In genomic region chr6:47034919-47035318, GRCh38 we compare ENCODE assay signal across 8 cellular contexts. TPM values are rescaled to one million over a fixed set of nuclear protein-coding genes. Genes with fewer than 3 reads are reported as not detected.
A peak's percentile ranks its signal among the peaks of the same experiment; 100 is the strongest.
DNase-seq lines count a peak whose midpoint lies in the region; ATAC-seq and TF ChIP-seq lines count a peak whose summit lies in the region.
"Had no signal": no experiment of that assay in that cellular context is flagged by ENCODE, and none has a peak within 500 bp of the region (broad histone marks: within the 10 kb centered on the region; RNA-seq: fewer than 3 reads in every experiment).

No MANE protein-coding gene starts in this region.

- H3K27ac ChIP-seq in RWPE2 (ENCODE audit: poor library complexity, severe bottlenecking) (peak overlapping the region; percentile 85), upper lobe of left lung (peak overlapping the region in 3 of 4 donors; percentile 28 to 54 (median 44)), sigmoid colon (no peak overlapping the region)

- ATAC-seq in RWPE2 (ENCODE audit: low read depth) (peak; percentile 98), upper lobe of left lung (ENCODE audit: low FRiP score in 2 of 2) (peak in 1 of 2 donors; percentile 46), GM18505 (IDR thresholded peaks at IDR 0.05; ENCODE audit: unreplicated experiment) (no peak), HG03565 (IDR thresholded peaks at IDR 0.05; ENCODE audit: unreplicated experiment) (no peak)

- TF ChIP-seq EP300 in Ishikawa (IDR thresholded peaks at IDR 0.05; ENCODE audit: borderline replicate concordance) (peak; percentile 95), upper lobe of left lung (IDR thresholded peaks at IDR 0.05) (no peak), sigmoid colon (IDR thresholded peaks at IDR 0.05) (no peak)

- TF ChIP-seq CTCF in RWPE2 (IDR thresholded peaks at IDR 0.05; ENCODE audit: poor library complexity, severe bottlenecking) (no peak), foreskin fibroblast (IDR thresholded peaks at IDR 0.05; ENCODE audit: low read depth, low read length) (no peak), upper lobe of left lung (IDR thresholded peaks at IDR 0.05) (no peak), sigmoid colon (IDR thresholded peaks at IDR 0.05) (no peak)

- H3K4me3 ChIP-seq in RWPE2 (ENCODE audit: severe bottlenecking) = no peak overlapping the region
- no peak overlapping the region for H3K4me3 ChIP-seq in foreskin fibroblast (ENCODE audit: low read depth in 1 of 2, low read length in 2 of 2)
- no peak overlapping the region for H3K4me3 ChIP-seq in upper lobe of left lung
- H3K4me3 ChIP-seq in sigmoid colon = no peak overlapping the region

- intact Hi-C loops in sigmoid colon (cut with DNase I) = no loop called here

- H3K27me3 ChIP-seq in RWPE2 (ENCODE audit: insufficient read depth, poor library complexity, severe bottlenecking) = no peaks in the 10 kb centered on the region
- H3K27me3 ChIP-seq in upper lobe of left lung = no peaks in the 10 kb centered on the region
- no peaks in the 10 kb centered on the region for H3K27me3 ChIP-seq in sigmoid colon

- H3K9me3 ChIP-seq in RWPE2 (ENCODE audit: severe bottlenecking) = no peaks in the 10 kb centered on the region
- H3K9me3 ChIP-seq in upper lobe of left lung = no peaks in the 10 kb centered on the region
- no peaks in the 10 kb centered on the region for H3K9me3 ChIP-seq in sigmoid colon

- TF ChIP-seq RAD21 in Ishikawa (IDR thresholded peaks at IDR 0.05; ENCODE audit: low read depth) = no peak

- H3K4me1 ChIP-seq in RWPE2 (ENCODE audit: insufficient read depth, poor library complexity, severe bottlenecking) = peaks cover 20% of the 10 kb centered on the region
- peaks cover 14 to 28% (median 15%) of the 10 kb centered on the region in 4 donors for H3K4me1 ChIP-seq in upper lobe of left lung
- H3K4me1 ChIP-seq in sigmoid colon = peaks cover 0 to 12% (median 11%) of the 10 kb centered on the region in 4 donors

- WGBS in upper lobe of left lung, 2 donors = 9 to 17% methylated on average over 6 of the region's 6 CpGs
- WGBS in sigmoid colon, 2 donors = 49 to 66% methylated on average over 6 of the region's 6 CpGs

- no peaks in the 10 kb centered on the region for H3K36me3 ChIP-seq in RWPE2 (ENCODE audit: low read depth)
- H3K36me3 ChIP-seq in upper lobe of left lung = no peaks in the 10 kb centered on the region
- no peaks in the 10 kb centered on the region for H3K36me3 ChIP-seq in sigmoid colon

- no peak for TF ChIP-seq POLR2A in upper lobe of left lung (IDR thresholded peaks at IDR 0.05)
- no peak for TF ChIP-seq POLR2A in GM18505 (IDR thresholded peaks at IDR 0.05; ENCODE audit: borderline replicate concordance, extremely low read depth, insufficient read depth, insufficient read length)
- TF ChIP-seq POLR2A in sigmoid colon (IDR thresholded peaks at IDR 0.05) = no peak

- DNase-seq in RWPE2 (ENCODE audit: low spot score) (peak; percentile 89), foreskin fibroblast (peak; percentile 69 to 91), upper lobe of left lung (peak in 1 of 2 donors; percentile 54), sigmoid colon (no peak)
- DNase-seq: activated naive CD4-positive, alpha-beta T cell treated with anti-CD3 and anti-CD28 coated beads, Interleukin-2, amount 10 ng/mL, durations not matched to agents 7 days and 5 days had no signal

TF ChIP-seq in Ishikawa, 13 proteins besides CTCF, POLR2A, EP300 and RAD21:
- no peak for TF ChIP-seq REST (IDR thresholded peaks at IDR 0.05; ENCODE audit: low read depth)
- peak; percentile 65 for TF ChIP-seq MAX (IDR thresholded peaks at IDR 0.05)
- TF ChIP-seq YY1 (IDR thresholded peaks at IDR 0.05; ENCODE audit: low read depth) = 0 out of 2 replicates have a peak, but pooled peaks have one; percentile 57
- 0 out of 2 replicates have a peak, but pooled peaks have one; percentile 2 for TF ChIP-seq TAF1 (IDR thresholded peaks at IDR 0.05; ENCODE audit: low read depth)
- peak; percentile 97 for TF ChIP-seq TEAD4 (IDR thresholded peaks at IDR 0.05)
- 0 out of 2 replicates have a peak, but pooled peaks have one; percentile 27 for TF ChIP-seq CREB1 (IDR thresholded peaks at IDR 0.05; ENCODE audit: low read depth)
- TF ChIP-seq TCF12 (IDR thresholded peaks at IDR 0.05; ENCODE audit: low read depth) = peak; percentile 97
- TF ChIP-seq, protein P1, sequence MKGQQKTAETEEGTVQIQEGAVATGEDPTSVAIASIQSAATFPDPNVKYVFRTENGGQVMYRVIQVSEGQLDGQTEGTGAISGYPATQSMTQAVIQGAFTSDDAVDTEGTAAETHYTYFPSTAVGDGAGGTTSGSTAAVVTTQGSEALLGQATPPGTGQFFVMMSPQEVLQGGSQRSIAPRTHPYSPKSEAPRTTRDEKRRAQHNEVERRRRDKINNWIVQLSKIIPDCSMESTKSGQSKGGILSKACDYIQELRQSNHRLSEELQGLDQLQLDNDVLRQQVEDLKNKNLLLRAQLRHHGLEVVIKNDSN (IDR thresholded peaks at IDR 0.05) = 0 out of 2 replicates have a peak, but pooled peaks have one; percentile 19
- TF ChIP-seq EGR1 (IDR thresholded peaks at IDR 0.05) = no peak
- peak; percentile 100 for TF ChIP-seq NFIC (IDR thresholded peaks at IDR 0.05)
- TF ChIP-seq ZBTB7A (IDR thresholded peaks at IDR 0.05; ENCODE audit: low read depth) = no peak
- TF ChIP-seq CEBPB (IDR thresholded peaks at IDR 0.05) = peak; percentile 68
- peak; percentile 92 for TF ChIP-seq FOXM1 (IDR thresholded peaks at IDR 0.05; ENCODE audit: borderline replicate concordance, low read depth)

RNA-seq across cellular contexts. Expression of gene ADGRF1, which starts 7.2 kb away (rescaled TPM):
- total RNA-seq in upper lobe of left lung (10 to 100 TPM in 1 of 6 donors, 1 to 10 TPM in 5; 2.3 to 10.3 (median 7.5) TPM), sigmoid colon (not detected)
- 1 to 10 TPM in 1 of 3 donors, under 1 TPM in 1, not detected in 1; 0.46 to 1.0 TPM for polyA plus RNA-seq in sigmoid colon

Comparison
In these comparisons a context has a peak if more than half of its experiments do, and no peak if none do; other contexts are left out.
1. H3K27ac ChIP-seq: peak in RWPE2 (single experiment) and upper lobe of left lung (3 of 4); none in sigmoid colon (0 of 4).